12 cellular contexts compared by ENCODE assay signal in the genomic region with DNA sequence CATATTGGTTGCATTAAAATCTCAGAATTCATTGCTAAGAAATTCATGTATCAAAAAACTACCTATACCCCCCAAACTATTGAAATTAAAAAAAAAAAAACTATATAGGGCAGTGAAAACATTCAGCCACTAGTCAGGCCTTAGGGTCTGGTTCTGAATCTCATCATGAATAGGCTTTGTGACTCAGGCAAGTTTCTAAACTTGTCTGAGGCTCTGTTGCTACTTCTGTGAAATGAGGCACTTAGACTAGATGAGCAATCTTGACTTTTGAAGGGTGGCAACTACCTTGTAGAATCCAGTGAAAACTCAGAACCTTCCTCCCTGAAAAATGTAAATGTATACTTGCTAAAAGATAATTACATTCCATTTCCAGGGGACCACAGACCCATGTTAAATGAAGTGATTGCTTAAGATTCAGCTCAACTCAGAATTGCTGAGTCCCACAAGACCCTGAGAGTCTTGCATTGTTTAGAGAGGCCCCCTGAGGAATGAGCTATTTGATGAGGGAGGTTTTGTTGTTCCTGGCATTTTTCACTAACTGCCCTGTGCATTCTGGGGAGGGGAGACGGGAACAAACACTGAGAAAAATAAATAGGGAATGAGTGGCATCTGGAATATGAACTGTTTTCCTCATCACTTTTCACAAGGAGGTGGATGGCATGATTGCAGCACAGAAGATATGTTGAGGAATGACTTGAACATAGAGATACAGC. TPM values are rescaled to one million over a fixed set of nuclear protein-coding genes. Genes with fewer than 3 reads are reported as not detected.
DNase-seq lines count a peak whose midpoint lies in the region; ATAC-seq and TF ChIP-seq lines count a peak whose summit lies in the region.
"Had no signal": no experiment of that assay in that cellular context is flagged by ENCODE, and none has a peak within 500 bp of the region (broad histone marks: within the 10 kb centered on the region; RNA-seq: fewer than 3 reads in every experiment).

No MANE protein-coding gene starts in this region.

- H3K9me3 Mint-ChIP-seq in brain: peaks cover 0 to 3% (median 0%) of the 10 kb centered on the region in 5 experiments
- H3K9me3 Mint-ChIP-seq: activated naive CD4-positive, alpha-beta T cell treated with anti-CD3 and anti-CD28 coated beads, Interleukin-2, amount 10 ng/mL, durations not matched to agents 7 days and 5 days had no signal

- peaks cover 5% of the 10 kb centered on the region for H3K4me1 ChIP-seq in right cardiac atrium (ENCODE audit: control insufficient read depth, insufficient read depth, low read length)
- peaks cover 32% of the 10 kb centered on the region for H3K4me1 ChIP-seq in vagina
- H3K4me1 ChIP-seq: BLaER1 had no signal

- H3K9me3 ChIP-seq in right cardiac atrium (ENCODE audit: control insufficient read depth, low read length) (peaks cover 2% of the 10 kb centered on the region), vagina (no peaks in the 10 kb centered on the region)
- H3K9me3 ChIP-seq: heart right ventricle had no signal

- DNase-seq in right cardiac atrium (no peak), Right ventricle myocardium superior (no peak), kidney tubule cell (ENCODE audit: low spot score) (peak; percentile 81), vagina (ENCODE audit: extremely low spot score in 2 of 2) (no peak), AML-193 (lab: John Stamatoyannopoulos, UW) (no peak), amygdala (lab: John Stamatoyannopoulos, UW) (no peak)
- DNase-seq: activated naive CD4-positive, alpha-beta T cell treated with anti-CD3 and anti-CD28 coated beads, Interleukin-2, amount 10 ng/mL, durations not matched to agents 7 days and 5 days; heart right ventricle; NCI-H345 had no signal

- peaks cover 35% of the 10 kb centered on the region for H3K36me3 Mint-ChIP-seq in brain
- H3K36me3 Mint-ChIP-seq: activated naive CD4-positive, alpha-beta T cell treated with anti-CD3 and anti-CD28 coated beads, Interleukin-2, amount 10 ng/mL, durations not matched to agents 7 days and 5 days had no signal

- WGBS in right cardiac atrium: 37% methylated on average over 1 of the region's 1 CpG

- H3K27me3 ChIP-seq in right cardiac atrium (ENCODE audit: control insufficient read depth, insufficient read depth): no peaks in the 10 kb centered on the region
- no peaks in the 10 kb centered on the region for H3K27me3 ChIP-seq in vagina
- H3K27me3 ChIP-seq: BLaER1, heart right ventricle had no signal

- H3K27ac Mint-ChIP-seq in brain: peak overlapping the region; percentile 55 to 87 (median 82)
- H3K27ac Mint-ChIP-seq: activated naive CD4-positive, alpha-beta T cell treated with anti-CD3 and anti-CD28 coated beads, Interleukin-2, amount 10 ng/mL, durations not matched to agents 7 days and 5 days had no signal

- H3K4me3 Mint-ChIP-seq in brain: peak overlapping the region; percentile 7 to 32 (median 17)
- H3K4me3 Mint-ChIP-seq: activated naive CD4-positive, alpha-beta T cell treated with anti-CD3 and anti-CD28 coated beads, Interleukin-2, amount 10 ng/mL, durations not matched to agents 7 days and 5 days had no signal

- H3K4me1 Mint-ChIP-seq in brain: peaks cover 76% of the 10 kb centered on the region
- H3K4me1 Mint-ChIP-seq: activated naive CD4-positive, alpha-beta T cell treated with anti-CD3 and anti-CD28 coated beads, Interleukin-2, amount 10 ng/mL, durations not matched to agents 7 days and 5 days had no signal

- ATAC-seq in right cardiac atrium (no peak), Right ventricle myocardium superior (ENCODE audit: poor library complexity) (no peak), HG02852 (IDR thresholded peaks at IDR 0.05; ENCODE audit: unreplicated experiment) (no peak)
- ATAC-seq: heart right ventricle had no signal

- TF ChIP-seq CTCF in brain (conservative IDR thresholded peaks at IDR 0.05) (no peak), vagina (IDR thresholded peaks at IDR 0.05) (no peak)

- peak overlapping the region; percentile 51 for H3K27ac ChIP-seq in right cardiac atrium (ENCODE audit: low read length)
- peak overlapping the region; percentile 50 for H3K27ac ChIP-seq in vagina
- H3K27ac ChIP-seq: BLaER1 had no signal

- intact Hi-C loops in right cardiac atrium (cut with DNase I): no loop called here
- intact Hi-C loops in Right ventricle myocardium superior (cut with DNase I): no loop called here
- intact Hi-C loops in vagina (cut with DNase I): no loop called here

- no peak for TF ChIP-seq POLR2A in vagina (IDR thresholded peaks at IDR 0.05)

- H3K27me3 Mint-ChIP-seq in brain: peaks cover 5% of the 10 kb centered on the region
- H3K27me3 Mint-ChIP-seq: activated naive CD4-positive, alpha-beta T cell treated with anti-CD3 and anti-CD28 coated beads, Interleukin-2, amount 10 ng/mL, durations not matched to agents 7 days and 5 days had no signal

- no peaks in the 10 kb centered on the region for H3K36me3 ChIP-seq in vagina

- H3K4me3 ChIP-seq in right cardiac atrium (ENCODE audit: low read length): no peak overlapping the region
- no peak overlapping the region for H3K4me3 ChIP-seq in vagina
- H3K4me3 ChIP-seq: BLaER1 had no signal

RNA-seq across cellular contexts. Expression of a gene that starts 29.5 kb away (rescaled TPM):
- total RNA-seq in right cardiac atrium: 10 to 100 TPM; 11.7 to 22.7 (median 13.7) TPM
- 4.5 TPM for polyA plus RNA-seq in right cardiac atrium
- total RNA-seq in Right ventricle myocardium superior: 10.5 TPM
- 13.1 TPM for polyA plus RNA-seq in brain (ENCODE audit: insufficient read depth, low read depth, low replicate concordance)
- 30.7 TPM for total RNA-seq in vagina
